Comparison of ENCODE assay signal across 14 cellular contexts in genomic region chr10:24008164-24009066, GRCh38.
A peak's percentile ranks its signal among the peaks of the same experiment; 100 is the strongest.
DNase-seq lines count a peak whose midpoint lies in the region; ATAC-seq, FAIRE-seq and TF ChIP-seq lines count a peak whose summit lies in the region.
"Had no signal": no experiment of that assay in that cellular context is flagged by ENCODE, and none has a peak within 500 bp of the region (broad histone marks: within the 10 kb centered on the region; RNA-seq: fewer than 3 reads in every experiment).

No MANE protein-coding gene starts in this region.

- H3K56ac ChIP-seq in H1 (replicated peaks; ENCODE audit: insufficient read length, low read depth, low read length) = no peak overlapping the region

- no peaks in the 10 kb centered on the region for H3K27me3 ChIP-seq in MG63
- H3K27me3 ChIP-seq in H1 (replicated peaks in 1 of 4; ENCODE audit: control insufficient read depth in 3 of 4, extremely low read depth in 1 of 4, insufficient read depth in 3 of 4, low read length in 3 of 4) = no peaks in the 10 kb centered on the region
- no peaks in the 10 kb centered on the region for H3K27me3 ChIP-seq in stomach
- no peaks in the 10 kb centered on the region for H3K27me3 ChIP-seq in Peyer's patch

- no peaks in the 10 kb centered on the region for H3K36me3 Mint-ChIP-seq in mesothelial cell of epicardium
- H3K36me3 Mint-ChIP-seq: stimulated activated memory B cell treated with anti-CD40 and anti-IgM and Interleukin-4, amounts not matched to agents 10 μg/mL and 1 μg/mL and 100 μg/mL, for 72 hours had no signal

- no peak overlapping the region for H4K5ac ChIP-seq in H1 (ENCODE audit: insufficient read length, low read depth, low read length)

- no peaks in the 10 kb centered on the region for H3K27me3 Mint-ChIP-seq in mesothelial cell of epicardium (ENCODE audit: low read depth)
- H3K27me3 Mint-ChIP-seq: activated CD4-positive, alpha-beta T cell treated with anti-CD3 and anti-CD28 coated beads for 36 hours; stimulated activated memory B cell treated with anti-CD40 and anti-IgM and Interleukin-4, amounts not matched to agents 10 μg/mL and 1 μg/mL and 100 μg/mL, for 72 hours had no signal

- peaks cover 56% of the 10 kb centered on the region for H3K4me1 Mint-ChIP-seq in mesothelial cell of epicardium
- H3K4me1 Mint-ChIP-seq: activated CD4-positive, alpha-beta T cell treated with anti-CD3 and anti-CD28 coated beads for 36 hours; stimulated activated memory B cell treated with anti-CD40 and anti-IgM and Interleukin-4, amounts not matched to agents 10 μg/mL and 1 μg/mL and 100 μg/mL, for 72 hours had no signal

- no peak for ATAC-seq in HG02981 (IDR thresholded peaks at IDR 0.05; ENCODE audit: unreplicated experiment)
- ATAC-seq in GM18873 (IDR thresholded peaks at IDR 0.05; ENCODE audit: low FRiP score, unreplicated experiment) = no peak
- ATAC-seq: activated CD4-positive, alpha-beta T cell treated with anti-CD3 and anti-CD28 coated beads for 36 hours; stimulated activated memory B cell treated with anti-CD40 and anti-IgM and Interleukin-4, amounts not matched to agents 10 μg/mL and 1 μg/mL and 100 μg/mL, for 72 hours had no signal

- no peak overlapping the region for H2BK5ac ChIP-seq in H1 (ENCODE audit: low read depth, low read length)

- TF ChIP-seq EP300 in H1 (IDR thresholded peaks at IDR 0.05; ENCODE audit: borderline replicate concordance in 1 of 2, low read depth in 2 of 2, low read length in 2 of 2) (no peak), stomach (IDR thresholded peaks at IDR 0.05) (no peak)

- no peak overlapping the region for H2BK20ac ChIP-seq in H1 (ENCODE audit: low read length)

- no peaks in the 10 kb centered on the region for H3K36me3 ChIP-seq in MG63
- H3K36me3 ChIP-seq in H1 (ENCODE audit: control insufficient read depth in 2 of 4, insufficient read depth in 4 of 4, low read length in 3 of 4) = no peaks in the 10 kb centered on the region
- H3K36me3 ChIP-seq in stomach = no peaks in the 10 kb centered on the region
- no peaks in the 10 kb centered on the region for H3K36me3 ChIP-seq in Peyer's patch

- no peak overlapping the region for H4K8ac ChIP-seq in H1 (ENCODE audit: extremely low read depth, insufficient read depth, low read length)

- intact Hi-C loops in stomach (cut with DNase I; ENCODE audit: low total_unique reads) = no loop called here

- peak overlapping the region; percentile 28 for H3K4me3 Mint-ChIP-seq in mesothelial cell of epicardium
- H3K4me3 Mint-ChIP-seq: activated CD4-positive, alpha-beta T cell treated with anti-CD3 and anti-CD28 coated beads for 36 hours; stimulated activated memory B cell treated with anti-CD40 and anti-IgM and Interleukin-4, amounts not matched to agents 10 μg/mL and 1 μg/mL and 100 μg/mL, for 72 hours had no signal

- H3K14ac ChIP-seq in H1 (ENCODE audit: insufficient read length) = no peak overlapping the region

- no peaks in the 10 kb centered on the region for H3K9me3 ChIP-seq in MG63
- no peaks in the 10 kb centered on the region for H3K9me3 ChIP-seq in H1 (ENCODE audit: insufficient read depth in 2 of 2, low read depth in 1 of 2, low read length in 1 of 2)
- no peaks in the 10 kb centered on the region for H3K9me3 ChIP-seq in stomach
- H3K9me3 ChIP-seq in Peyer's patch = no peaks in the 10 kb centered on the region

- no peak overlapping the region for H3K4me2 ChIP-seq in H1 (ENCODE audit: insufficient read depth in 1 of 2, low read depth in 2 of 2, low read length in 2 of 2)

- TF ChIP-seq RAD21 in H1 (IDR thresholded peaks at IDR 0.05 in 1 of 2, conservative IDR thresholded peaks at IDR 0.05 in 1 of 2; ENCODE audit: low read depth in 2 of 2, low read length in 2 of 2) = no peak

- no peak overlapping the region for H2AK5ac ChIP-seq in H1 (ENCODE audit: low read depth, low read length)

- no peak overlapping the region for H3K23ac ChIP-seq in H1 (ENCODE audit: insufficient read length)

- H3K4me1 ChIP-seq in H1 (replicated peaks in 1 of 4; ENCODE audit: control insufficient read depth in 3 of 4, insufficient read depth in 4 of 4, low read length in 3 of 4) (peaks cover 0 to 11% (median 5%) of the 10 kb centered on the region in 4 experiments; a peak in 4 of 7 replicates), stomach (peaks cover 0 to 9% (median 4%) of the 10 kb centered on the region in 4 donors), Peyer's patch (no peaks in the 10 kb centered on the region)

- no peak overlapping the region for H4K91ac ChIP-seq in H1 (replicated peaks; ENCODE audit: insufficient read length, low read length)

- H3K9me3 Mint-ChIP-seq in mesothelial cell of epicardium = no peaks in the 10 kb centered on the region
- H3K9me3 Mint-ChIP-seq: stimulated activated memory B cell treated with anti-CD40 and anti-IgM and Interleukin-4, amounts not matched to agents 10 μg/mL and 1 μg/mL and 100 μg/mL, for 72 hours had no signal

- no peaks in the 10 kb centered on the region for H3K79me1 ChIP-seq in H1 (ENCODE audit: low read depth, low read length)

- peak overlapping the region; percentile 95 for H3K27ac Mint-ChIP-seq in mesothelial cell of epicardium
- H3K27ac Mint-ChIP-seq: activated CD4-positive, alpha-beta T cell treated with anti-CD3 and anti-CD28 coated beads for 36 hours; stimulated activated memory B cell treated with anti-CD40 and anti-IgM and Interleukin-4, amounts not matched to agents 10 μg/mL and 1 μg/mL and 100 μg/mL, for 72 hours had no signal

- H3K4me3 ChIP-seq in MG63 (no peak overlapping the region), H1 (ENCODE audit: extremely low read depth in 1 of 4, insufficient read depth in 2 of 4, low read depth in 3 of 4, low read length in 4 of 4) (no peak overlapping the region), stomach (no peak overlapping the region), Peyer's patch (no peak overlapping the region)

- FAIRE-seq in H1 (lab: Jason Lieb, UNC) = no peak

- CTCF ChIA-PET in H1 (lab: Charles Lee; ENCODE audit: partially characterized antibody) = interaction anchor here (0.8 to 2.1 kb wide), 8 partner anchors 15 to 544 kb away, joined by 3 to 20 read pairs (median 3); no protein-coding TSS in a partner anchor

- H3K9ac ChIP-seq in H1 (replicated peaks in 1 of 4; ENCODE audit: extremely low read depth in 1 of 4, low read depth in 3 of 4, low read length in 3 of 4) = no peak overlapping the region

- TF ChIP-seq CTCF in H1 (IDR thresholded peaks at IDR 0.05; ENCODE audit: control extremely low read depth in 1 of 3, insufficient read depth in 1 of 3, low read depth in 1 of 3, low read length in 3 of 3) (no peak), mesothelial cell of epicardium (IDR thresholded peaks at IDR 0.05; ENCODE audit: unreplicated experiment) (no peak), stomach (IDR thresholded peaks at IDR 0.05) (no peak), Peyer's patch (IDR thresholded peaks at IDR 0.05) (no peak)

- TF ChIP-seq POLR2A in H1 (IDR thresholded peaks at IDR 0.05; ENCODE audit: control extremely low read depth in 1 of 2, low read depth in 2 of 2, low read length in 2 of 2) (no peak), stomach (IDR thresholded peaks at IDR 0.05) (no peak), Peyer's patch (IDR thresholded peaks at IDR 0.05) (no peak)

- H3K18ac ChIP-seq in H1 (ENCODE audit: extremely low read depth, low read length) = no peak overlapping the region

- DNase-seq in AG08395 (ENCODE audit: low spot score) = peak; percentile 16
- DNase-seq in MG63 = peak; percentile 1
- DNase-seq in H1 (ENCODE audit: low read depth in 1 of 2, low spot score in 2 of 2) = no peak
- DNase-seq in mesothelial cell of epicardium (ENCODE audit: low spot score in 2 of 2, unreplicated experiment in 2 of 2) = peak in 1 of 2 experiments; percentile 50
- DNase-seq in stomach = no peak
- no peak for DNase-seq in Peyer's patch
- DNase-seq: activated CD4-positive, alpha-beta T cell treated with anti-CD3 and anti-CD28 coated beads for 36 hours; activated naive CD4-positive, alpha-beta T cell treated with Interleukin-2 at 50 U/mL for 16 hours; effector memory CD4-positive, alpha-beta T cell; NCI-H1417; stimulated activated CD4-positive, alpha-beta T cell treated with anti-CD3 and anti-CD28 coated beads, Interleukin-12 subunit alpha, Interleukin-12 subunit beta, amount 100 ng/mL, for 4 hours had no signal

- H3K27ac ChIP-seq in H1 (ENCODE audit: low read depth, low read length) (no peak overlapping the region), stomach (no peak overlapping the region), Peyer's patch (no peak overlapping the region)

- no peak overlapping the region for H2BK120ac ChIP-seq in H1 (replicated peaks; ENCODE audit: low read depth, low read length)

- H4K20me1 ChIP-seq in H1 (replicated peaks in 1 of 2; ENCODE audit: control insufficient read depth in 1 of 2, insufficient read depth in 2 of 2, low read length in 2 of 2) = no peaks in the 10 kb centered on the region

- WGBS in H1 (ENCODE audit: extremely low coverage in 1 of 2, insufficient coverage in 1 of 2, insufficient read length in 1 of 2, insufficient replicate concordance in 2 of 2, low coverage in 1 of 2, low lambda C conversion rate in 2 of 2, missing lambda C conversion rate in 1 of 2), 2 experiments = 86% methylated on average over 13 of the region's 13 CpGs; no CpG with 5 or more reads in 1 of the 2 experiments
- WGBS in stomach, 5 donors = 38 to 44% (median 41%) methylated on average over 13 of the region's 13 CpGs

- H2BK15ac ChIP-seq in H1 (ENCODE audit: low read length) = no peak overlapping the region

- H3K79me2 ChIP-seq in H1 (ENCODE audit: control insufficient read depth in 1 of 2, insufficient read depth in 2 of 2, low read length in 2 of 2) = no peaks in the 10 kb centered on the region

- POLR2A ChIA-PET in H1 (lab: Charles Lee; ENCODE audit: partially characterized antibody) = no interaction called here

- no peaks in the 10 kb centered on the region for H3K23me2 ChIP-seq in H1 (ENCODE audit: low read depth, low read length)

- H2AFZ ChIP-seq in H1 (ENCODE audit: low read length) = peak overlapping the region; percentile 96

- H2BK12ac ChIP-seq in H1 (ENCODE audit: low read depth, low read length) = no peak overlapping the region

- no peak overlapping the region for H3K4ac ChIP-seq in H1 (replicated peaks; ENCODE audit: insufficient read length, low read depth, low read length)

TF ChIP-seq in H1, 55 proteins besides CTCF, POLR2A, EP300 and RAD21 (continues in another document):
- no peak for TF ChIP-seq ATF2 (IDR thresholded peaks at IDR 0.05; ENCODE audit: low read length)
- no peak for TF ChIP-seq ASH2L (IDR thresholded peaks at IDR 0.05; ENCODE audit: low read length)
- TF ChIP-seq SRF (IDR thresholded peaks at IDR 0.05; ENCODE audit: low read depth, low read length) = no peak

Comparison
In these comparisons a context has a peak if more than half of its experiments do, and no peak if none do; other contexts are left out.
1. DNase-seq: peak in AG08395 (single experiment) and MG63 (single experiment); none in H1 (0 of 2), stomach (single experiment) and Peyer's patch (0 of 3).